In genomic region chrX:134607523-134607922, GRCh38 we compare ENCODE assay signal across 1 cellular context.
A peak's percentile ranks its signal among the peaks of the same experiment; 100 is the strongest.
TF ChIP-seq lines count a peak whose summit lies in the region.

No MANE protein-coding gene starts in this region.

TF ChIP-seq in K562, 482 proteins besides CTCF, POLR2A, EP300 and RAD21 (continued from another document):
- TF ChIP-seq MYC (IDR thresholded peaks at IDR 0.05; ENCODE audit: low read depth, low read length) (0 out of 2 replicates have a peak, but pooled peaks have one; percentile 33), MYC (CRISPR knock-in tag; IDR thresholded peaks at IDR 0.05; ENCODE audit: borderline replicate concordance, low read depth) (no peak), ETV1 (tag; conservative IDR thresholded peaks at IDR 0.05; ENCODE audit: low read depth) (0 out of 2 replicates have a peak, but pooled peaks have one; percentile 36), EGR1 (conservative IDR thresholded peaks at IDR 0.05) (no peak), ATF4 (CRISPR knock-in tag; IDR thresholded peaks at IDR 0.05) (peak; percentile 83), ATF3 (IDR thresholded peaks at IDR 0.05) (peak; percentile 28; the same call in 1 of the 2 replicates), ATF3 (CRISPR knock-in tag; conservative IDR thresholded peaks at IDR 0.05) (no peak), KLF6 (CRISPR knock-in tag; IDR thresholded peaks at IDR 0.05; ENCODE audit: borderline replicate concordance) (0 out of 2 replicates have a peak, but pooled peaks have one; percentile 59), SLC30A9 (CRISPR knock-in tag; IDR thresholded peaks at IDR 0.05) (no peak), HNRNPUL1 (IDR thresholded peaks at IDR 0.05; ENCODE audit: low read length) (no peak), POLR2H (tag; IDR thresholded peaks at IDR 0.05; ENCODE audit: low read depth) (peak; percentile 41; the same call in 1 of the 2 replicates), SMAD4 (CRISPR knock-in tag; conservative IDR thresholded peaks at IDR 0.05) (peak; percentile 44), MAZ (CRISPR knock-in tag; conservative IDR thresholded peaks at IDR 0.05 in 1 of 2, IDR thresholded peaks at IDR 0.05 in 1 of 2) (0 out of 4 replicates have a peak, but pooled peaks of 1 of the 2 experiments have one; percentile 16), ATF7 (IDR thresholded peaks at IDR 0.05) (peak; percentile 44; the same call in 1 of the 2 replicates)
